In the genomic region with DNA sequence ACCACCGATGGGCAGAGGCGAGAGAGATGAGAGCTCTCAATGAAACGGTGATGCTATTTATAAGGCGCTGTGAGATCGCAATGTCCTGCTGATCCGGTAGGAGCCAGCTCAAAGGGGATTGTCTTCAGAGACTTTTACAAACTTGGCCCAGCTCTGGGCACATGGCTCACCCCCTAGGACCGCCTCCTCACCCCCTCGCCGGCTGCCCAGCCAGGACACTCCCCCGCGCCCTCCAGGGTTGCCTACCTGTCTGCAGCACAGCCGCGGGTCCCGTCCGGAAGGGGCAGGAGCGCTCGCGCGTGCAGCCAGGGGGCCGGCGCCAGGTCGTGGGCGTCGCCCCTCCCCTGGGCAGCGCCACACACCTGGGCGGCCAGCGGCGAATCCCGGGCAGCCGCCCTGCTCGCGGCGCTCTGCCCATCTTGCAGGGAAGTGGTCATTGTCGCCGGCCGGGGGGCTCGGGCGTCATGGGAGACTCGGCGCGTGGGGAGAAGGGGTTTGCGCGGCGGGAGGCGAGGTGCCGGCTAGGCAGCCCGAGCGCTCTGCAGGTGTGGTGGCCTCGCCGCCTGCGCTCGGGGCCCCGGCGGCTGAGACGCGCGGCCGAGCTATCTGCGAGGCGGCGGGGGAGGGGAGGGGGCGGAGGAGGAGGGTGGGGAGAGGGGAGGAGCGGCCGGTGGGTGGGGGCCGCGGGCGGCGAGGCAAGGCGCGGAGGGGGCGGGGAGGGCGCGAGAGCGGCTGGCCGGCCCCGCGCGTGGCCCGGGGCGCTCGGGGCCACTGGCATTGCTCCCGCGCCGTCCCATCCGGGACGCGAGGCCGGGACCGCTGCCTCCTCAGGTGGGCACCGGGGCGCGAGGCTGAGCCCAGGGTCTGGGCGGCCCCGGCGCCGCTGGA, we compare ENCODE assay signal across 9 cellular contexts. TPM values are rescaled to one million over a fixed set of nuclear protein-coding genes. Genes with fewer than 3 reads are reported as not detected.
DNase-seq lines count a peak whose midpoint lies in the region; ATAC-seq and TF ChIP-seq lines count a peak whose summit lies in the region.
"Had no signal": no experiment of that assay in that cellular context is flagged by ENCODE, and none has a peak within 500 bp of the region (broad histone marks: within the 10 kb centered on the region; RNA-seq: fewer than 3 reads in every experiment).

Gene GRB14 (minus strand): TSS at position 610 of the 888 bp plus-strand sequence. CDS start 173 bp downstream, at position 437.

- peaks cover 0 to 2% of the 10 kb centered on the region in 2 donors for H3K4me1 Mint-ChIP-seq in immature natural killer cell

- no peaks in the 10 kb centered on the region for H3K9me3 ChIP-seq in skeletal muscle tissue (ENCODE audit: control insufficient read depth in 3 of 3, low read length in 3 of 3)
- H3K9me3 ChIP-seq: neutrophil had no signal

- peaks cover 0 to 16% (median 3%) of the 10 kb centered on the region in 6 donors for H3K9me3 Mint-ChIP-seq in immature natural killer cell

- no peak within 1 kb of the TSS for H3K27ac Mint-ChIP-seq in immature natural killer cell

- H3K4me3 Mint-ChIP-seq in immature natural killer cell: peak within 1 kb of the TSS; percentile 40 to 61 (median 48)

- DNase-seq in DMS114 treated with DMSO at 0.1 percent for 48 hours (lab: John Stamatoyannopoulos, UW; ENCODE audit: unreplicated experiment): peak; percentile 1
- peak; percentile 70 for DNase-seq in LoVo (ENCODE audit: low spot score)
- DNase-seq in astrocyte of the cerebellum (ENCODE audit: low read depth): no peak
- DNase-seq in immature natural killer cell: no peak
- DNase-seq in G401 (ENCODE audit: low spot score): no peak

- no peaks in the 10 kb centered on the region for H3K36me3 Mint-ChIP-seq in immature natural killer cell

- peaks cover 4 to 11% (median 6%) of the 10 kb centered on the region in 3 donors for H3K27me3 Mint-ChIP-seq in immature natural killer cell (ENCODE audit: low read depth in 3 of 3)

- H3K4me3 ChIP-seq in astrocyte of the cerebellum (ENCODE audit: low read depth, low read length) (peak within 1 kb of the TSS; percentile 64), skeletal muscle tissue (ENCODE audit: low read length in 3 of 3) (peak within 1 kb of the TSS; percentile 52 to 72 (median 71))

- no peak within 1 kb of the TSS for H3K27ac ChIP-seq in skeletal muscle tissue (ENCODE audit: low read depth, low read length)
- H3K27ac ChIP-seq: neutrophil had no signal

- in situ Hi-C loops in astrocyte of the cerebellum (cut with HindIII; ENCODE audit: low sequenced_read_pairs) (no loop called here), G401 (cut with HindIII; ENCODE audit: low sequenced_read_pairs) (no loop called here)

- ATAC-seq in GM21526 (IDR thresholded peaks at IDR 0.05; ENCODE audit: low FRiP score, unreplicated experiment) (no peak), HG03432 (IDR thresholded peaks at IDR 0.05; ENCODE audit: unreplicated experiment) (no peak)

- peaks cover 0 to 2% (median 0%) of the 10 kb centered on the region in 3 donors for H3K4me1 ChIP-seq in skeletal muscle tissue (ENCODE audit: control insufficient read depth in 3 of 3, insufficient read depth in 3 of 3, low read length in 3 of 3)

- peak within 1 kb of the TSS in 2 of 3 donors; percentile 56 to 60 for H3K9ac ChIP-seq in skeletal muscle tissue (ENCODE audit: low read depth in 1 of 3, low read length in 3 of 3)

- no peak for TF ChIP-seq CTCF in astrocyte of the cerebellum (IDR thresholded peaks at IDR 0.05; ENCODE audit: low read depth, low read length, missing control alignments)

- no peaks in the 10 kb centered on the region for H3K36me3 ChIP-seq in skeletal muscle tissue (ENCODE audit: control insufficient read depth in 3 of 3, insufficient read depth in 3 of 3, low read length in 3 of 3)
- H3K36me3 ChIP-seq: neutrophil had no signal

- no peaks in the 10 kb centered on the region for H3K27me3 ChIP-seq in skeletal muscle tissue (ENCODE audit: control insufficient read depth in 3 of 3, insufficient read depth in 3 of 3, low read length in 3 of 3)

RNA-seq across cellular contexts. Expression of gene GRB14, which starts in this region (rescaled TPM):
- polyA plus RNA-seq in immature natural killer cell: 1 to 10 TPM in 1 of 3 donors, under 1 TPM in 1, not detected in 1; 0.91 to 1.2 TPM
- total RNA-seq in skeletal muscle tissue: 5.7 TPM
- 0.25 and 3.0 TPM in 2 replicates for total RNA-seq in G401 (2014; rRNA removed; shearing (Covaris generic))

Comparison
In these comparisons a context has a peak if more than half of its experiments do, and no peak if none do; other contexts are left out.
1. DNase-seq: peak in DMS114 treated with DMSO at 0.1 percent for 48 hours (single experiment) and LoVo (single experiment); none in astrocyte of the cerebellum (single experiment), immature natural killer cell (0 of 3) and G401 (single experiment).